10 cellular contexts compared by ENCODE assay signal in genomic region chr9:131545003-131545785, GRCh38. TPM values are rescaled to one million over a fixed set of nuclear protein-coding genes. Genes with fewer than 3 reads are reported as not detected.
A peak's percentile ranks its signal among the peaks of the same experiment; 100 is the strongest.
DNase-seq lines count a peak whose midpoint lies in the region; ATAC-seq and TF ChIP-seq lines count a peak whose summit lies in the region.
"Had no signal": no experiment of that assay in that cellular context is flagged by ENCODE, and none has a peak within 500 bp of the region (broad histone marks: within the 10 kb centered on the region; RNA-seq: fewer than 3 reads in every experiment).

Gene PRRT1B, plus strand, starts transcription at chr9:131545523. Its CDS starts 93 bp downstream, at chr9:131545616.

- ATAC-seq in right lobe of liver (peak; percentile 98 to 99 (median 98)), GM21360 (IDR thresholded peaks at IDR 0.05; ENCODE audit: unreplicated experiment) (no peak), GM19467 (IDR thresholded peaks at IDR 0.05; ENCODE audit: unreplicated experiment) (no peak)

- H3K27ac ChIP-seq in A673 (ENCODE audit: low read depth, low read length, poor library complexity, severe bottlenecking) (no peak within 1 kb of the TSS), right lobe of liver (peak within 1 kb of the TSS in 2 of 3 donors; percentile 67 to 71)

- peaks cover 41% of the 10 kb centered on the region for H3K27me3 ChIP-seq in A673 (replicated peaks; ENCODE audit: insufficient read depth, low read depth, low read length, poor library complexity)
- no peaks in the 10 kb centered on the region for H3K27me3 ChIP-seq in right lobe of liver

- peaks cover 21% of the 10 kb centered on the region for H3K9me3 ChIP-seq in A673 (ENCODE audit: low read depth, low read length, poor library complexity, severe bottlenecking)
- peaks cover 0 to 5% (median 0%) of the 10 kb centered on the region in 4 donors for H3K9me3 ChIP-seq in right lobe of liver

- POLR2A ChIA-PET in A673 (lab: Charles Lee; ENCODE audit: low non-redundant PET): no interaction called here

- 24% methylated on average over 34 of the region's 50 CpGs for WGBS in right lobe of liver (ENCODE audit: insufficient coverage, low coverage, low lambda C conversion rate, missing lambda C conversion rate)

- TF ChIP-seq CTCF in A673 (conservative IDR thresholded peaks at IDR 0.05; ENCODE audit: low read depth, low read length) (no peak), astrocyte of the cerebellum (IDR thresholded peaks at IDR 0.05; ENCODE audit: low read depth, low read length, missing control alignments) (no peak), right lobe of liver (IDR thresholded peaks at IDR 0.05) (no peak)

- H3K36me3 ChIP-seq in A673 (ENCODE audit: insufficient read depth, low read length, poor library complexity, severe bottlenecking) (no peaks in the 10 kb centered on the region), right lobe of liver (no peaks in the 10 kb centered on the region)

- no peak for DNase-seq in A673 (ENCODE audit: low spot score)
- peak; percentile 85 for DNase-seq in HK-2 (ENCODE audit: unreplicated experiment)
- DNase-seq in astrocyte of the cerebellum (ENCODE audit: low read depth): no peak
- DNase-seq in right lobe of liver: peak; percentile 91 to 95 (median 94)
- no peak for DNase-seq in inferior parietal cortex (ENCODE audit: extremely low spot score)
- no peak for DNase-seq in hypothalamus (lab: John Stamatoyannopoulos, UW)
- DNase-seq: GF-D8, NCI-H1694 treated with DMSO at 0.1 percent for 48 hours had no signal

- intact Hi-C loops in A673 (cut with micrococcal nuclease; ENCODE audit: unreplicated experiment): no loop called here
- intact Hi-C loops in right lobe of liver (cut with DNase I): no loop called here

- in situ Hi-C loops in astrocyte of the cerebellum (cut with HindIII; ENCODE audit: low sequenced_read_pairs): no loop called here

- CTCF ChIA-PET in A673 (lab: Charles Lee): no interaction called here

- H3K4me1 ChIP-seq in A673 (ENCODE audit: insufficient read depth, low read length, poor library complexity, severe bottlenecking) (peaks cover 11% of the 10 kb centered on the region), right lobe of liver (peaks cover 0 to 14% (median 0%) of the 10 kb centered on the region in 4 donors)

- no TSS peak for BruUV-seq in A673 (replicated peaks; lab: Mats Ljungman, UMichigan)

- no peak for TF ChIP-seq POLR2A in right lobe of liver (IDR thresholded peaks at IDR 0.05)

- peak within 1 kb of the TSS; percentile 33 for H3K4me3 ChIP-seq in A673 (ENCODE audit: low read depth, low read length, poor library complexity, severe bottlenecking)
- H3K4me3 ChIP-seq in astrocyte of the cerebellum (ENCODE audit: low read depth, low read length): peak within 1 kb of the TSS; percentile 18
- peak within 1 kb of the TSS; percentile 21 to 55 (median 55) for H3K4me3 ChIP-seq in right lobe of liver

RNA-seq across cellular contexts. Expression of gene PRRT1B, which starts in this region (rescaled TPM):
- total RNA-seq in A673 (2021) (not detected in 2 replicates), right lobe of liver (1 to 10 TPM in 4 of 6 experiments, under 1 TPM in 2; 0.25 to 7.3 (median 2.4) TPM)

Comparison
In these comparisons a context has a peak if more than half of its experiments do, and no peak if none do; other contexts are left out.
1. DNase-seq: peak in HK-2 (single experiment) and right lobe of liver (3 of 3); none in A673 (single experiment), astrocyte of the cerebellum (single experiment), inferior parietal cortex (single experiment) and hypothalamus (0 of 51).
2. ATAC-seq: peak in right lobe of liver (4 of 4); none in GM21360 (single experiment) and GM19467 (single experiment).
3. Peak in every context shown above with its lines, with median percentiles within 50 percentile points of each other: H3K4me3 ChIP-seq.